11 cellular contexts compared by ENCODE assay signal in the genomic region with DNA sequence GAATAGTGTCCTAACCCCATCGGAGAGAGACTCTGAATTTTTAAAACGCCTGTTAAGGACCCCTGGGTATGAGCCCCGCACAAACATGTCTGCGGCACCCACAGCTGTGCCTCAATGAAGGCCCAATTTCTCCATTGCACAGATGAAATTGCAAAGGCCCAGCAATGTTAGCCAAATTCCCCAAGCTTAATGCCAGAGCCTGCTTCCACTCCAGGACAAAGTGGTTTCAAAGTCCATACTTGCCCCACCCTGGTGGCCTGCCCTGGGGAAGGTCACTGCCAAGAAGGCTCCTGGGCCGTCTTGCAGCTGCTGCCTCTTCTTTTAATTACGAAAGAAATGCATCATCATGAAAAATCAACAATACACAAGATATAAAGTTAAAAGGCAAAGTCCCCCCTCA.
A peak's percentile ranks its signal among the peaks of the same experiment; 100 is the strongest.
DNase-seq lines count a peak whose midpoint lies in the region; ATAC-seq, FAIRE-seq and TF ChIP-seq lines count a peak whose summit lies in the region.
"Had no signal": no experiment of that assay in that cellular context is flagged by ENCODE, and none has a peak within 500 bp of the region (broad histone marks: within the 10 kb centered on the region; RNA-seq: fewer than 3 reads in every experiment).

No MANE protein-coding gene starts in this region.

- DNase-seq in LoVo (ENCODE audit: low spot score): peak; percentile 3
- DNase-seq in activated T-cell treated with anti-CD3 and anti-CD28 coated beads, Interleukin-2, amount 50 U/mL, for 48 hours: peak; percentile 56
- peak; percentile 71 for DNase-seq in Right ventricle myocardium superior
- DNase-seq in small intestine: peak; percentile 89
- no peak for DNase-seq in SHP77 (lab: John Stamatoyannopoulos, UW)
- DNase-seq in GM10248 (ENCODE audit: extremely low spot score): no peak
- no peak for DNase-seq in stimulated activated CD4-positive, alpha-beta T cell treated with anti-CD3 and anti-CD28 coated beads, Interleukin-4, amount 100 ng/mL, for 4 hours
- DNase-seq: NCI-H1436 treated with DMSO at 0.1 percent for 48 hours had no signal

- intact Hi-C loops in Right ventricle myocardium superior (cut with DNase I): no loop called here

- H3K9me3 ChIP-seq in small intestine (ENCODE audit: control insufficient read depth, low read depth): no peaks in the 10 kb centered on the region

- FAIRE-seq in small intestine (lab: Jason Lieb, UNC): no peak
- FAIRE-seq: H1 had no signal

- no peak for TF ChIP-seq CTCF in GM10248 (IDR thresholded peaks at IDR 0.05; ENCODE audit: control extremely low read depth, extremely low read depth, low read depth, missing control alignments)

- POLR2A ChIA-PET in GM10248 (lab: Yijun Ruan, JAX): no interaction called here

- H3K27ac ChIP-seq in small intestine (ENCODE audit: low read depth in 1 of 2, low read length in 1 of 2): peak overlapping the region; percentile 71 to 76

- no peaks in the 10 kb centered on the region for H3K36me3 ChIP-seq in small intestine (ENCODE audit: control insufficient read depth in 2 of 2, insufficient read depth in 2 of 2, low read length in 2 of 2)

- 9 to 55% (median 21%) methylated on average over 6 of the region's 6 CpGs for WGBS in small intestine, 3 donors

- peak overlapping the region in 1 of 2 donors; percentile 4 for H3K4me3 ChIP-seq in small intestine (ENCODE audit: low read depth in 1 of 2, low read length in 2 of 2)

- CTCF ChIA-PET in GM10248 (lab: Yijun Ruan, JAX): no interaction called here

- H3K4me1 ChIP-seq in small intestine (ENCODE audit: control insufficient read depth in 2 of 2, insufficient read depth in 1 of 2, low read depth in 1 of 2, low read length in 1 of 2): peaks cover 0 to 5% of the 10 kb centered on the region in 2 donors

- peak; percentile 50 for ATAC-seq in Right ventricle myocardium superior (ENCODE audit: poor library complexity)
- ATAC-seq in HG03354 (IDR thresholded peaks at IDR 0.05; ENCODE audit: poor library complexity, severe bottlenecking, unreplicated experiment): no peak
- ATAC-seq: Panc1 had no signal

- no peaks in the 10 kb centered on the region for H3K27me3 ChIP-seq in small intestine (ENCODE audit: control insufficient read depth in 2 of 2, insufficient read depth in 2 of 2, low read length in 2 of 2)

Comparison
In these comparisons a context has a peak if more than half of its experiments do, and no peak if none do; other contexts are left out.
1. DNase-seq: peak in LoVo (single experiment), activated T-cell treated with anti-CD3 and anti-CD28 coated beads, Interleukin-2, amount 50 U/mL, for 48 hours (2 of 2), Right ventricle myocardium superior (single experiment) and small intestine (single experiment); none in SHP77 (0 of 2), GM10248 (single experiment) and stimulated activated CD4-positive, alpha-beta T cell treated with anti-CD3 and anti-CD28 coated beads, Interleukin-4, amount 100 ng/mL, for 4 hours (0 of 2).